Comparison of ENCODE assay signal across 33 cellular contexts in genomic region chr12:8840938-8841633, GRCh38. TPM values are rescaled to one million over a fixed set of nuclear protein-coding genes. Genes with fewer than 3 reads are reported as not detected.
"Had no signal": no experiment of that assay in that cellular context is flagged by ENCODE, and none has a peak within 500 bp of the region (broad histone marks: within the 10 kb centered on the region; RNA-seq: fewer than 3 reads in every experiment).

No MANE protein-coding gene starts in this region.

- H3K4me2 ChIP-seq: smooth muscle cell had no signal

- H3K4me3 ChIP-seq: left lung, lower lobe of right lung, right atrium auricular region, right lobe of liver, smooth muscle cell, tibial nerve, uterus had no signal

- H3K4me1 ChIP-seq: left lung, lower lobe of right lung, uterus had no signal

- DNase-seq: hypothalamus; immature natural killer cell; kidney; left colon; left lung; lower lobe of right lung; mammary epithelial cell; mesenchymal stem cell; naive thymus-derived CD8-positive, alpha-beta T cell; occipital lobe; right lobe of liver; stimulated activated CD4-positive, alpha-beta T cell treated with anti-CD3 and anti-CD28 coated beads, Interleukin-1b, Interleukin-23, amount 100 ng/mL, for 48 hours; stimulated activated CD4-positive, alpha-beta T cell treated with anti-CD3 and anti-CD28 coated beads, Interleukin-2, amount 100 ng/mL, for 48 hours; stimulated activated CD4-positive, alpha-beta T cell treated with anti-CD3 and anti-CD28 coated beads, Interleukin-4, amount 100 ng/mL, for 4 hours; stimulated activated CD8-positive, alpha-beta memory T cell treated with anti-CD3 and anti-CD28 coated beads, Interleukin-4, amount 100 ng/mL, for 48 hours; stimulated activated naive CD4-positive, alpha-beta T cell treated with Interleukin-2 at 50 U/mL for 16 hours; stimulated activated naive CD8-positive, alpha-beta T cell treated with anti-CD3 and anti-CD28 coated beads, Interleukin-15, amount 100 ng/mL, for 72 hours; substantia nigra; uterus had no signal

- H3K4me3 Mint-ChIP-seq: immature natural killer cell; naive thymus-derived CD8-positive, alpha-beta T cell; nephron; neural crest cell; stimulated activated memory B cell treated with anti-CD40 and anti-IgM and Interleukin-4, amounts not matched to agents 10 μg/mL and 1 μg/mL and 100 μg/mL, for 72 hours; stimulated activated naive CD8-positive, alpha-beta T cell treated with anti-CD3 and anti-CD28 coated beads, Interleukin-15, amount 100 ng/mL, for 72 hours; type B pancreatic cell had no signal

- H3K27me3 ChIP-seq: right atrium auricular region, right lobe of liver, tibial nerve, uterus had no signal

- H3K4me1 Mint-ChIP-seq: immature natural killer cell; neural crest cell; stimulated activated naive CD8-positive, alpha-beta T cell treated with anti-CD3 and anti-CD28 coated beads, Interleukin-15, amount 100 ng/mL, for 72 hours had no signal

- H3K9me3 ChIP-seq: left lung, lower lobe of right lung, neutrophil, right atrium auricular region, right lobe of liver, tibial nerve, uterus had no signal

- H3K36me3 Mint-ChIP-seq: immature natural killer cell; naive thymus-derived CD8-positive, alpha-beta T cell; stimulated activated memory B cell treated with anti-CD40 and anti-IgM and Interleukin-4, amounts not matched to agents 10 μg/mL and 1 μg/mL and 100 μg/mL, for 72 hours had no signal

- H3K27ac ChIP-seq: left lung, lower lobe of right lung, neutrophil, right atrium auricular region, right lobe of liver, tibial nerve, uterus had no signal

- ATAC-seq: left colon; left lung; lower lobe of right lung; naive thymus-derived CD8-positive, alpha-beta T cell; right lobe of liver; stimulated activated memory B cell treated with anti-CD40 and anti-IgM and Interleukin-4, amounts not matched to agents 10 μg/mL and 1 μg/mL and 100 μg/mL, for 72 hours; stimulated activated naive CD8-positive, alpha-beta T cell treated with anti-CD3 and anti-CD28 coated beads, Interleukin-15, amount 100 ng/mL, for 72 hours had no signal

- H3K9me3 Mint-ChIP-seq: naive thymus-derived CD8-positive, alpha-beta T cell; nephron; neural crest cell; stimulated activated memory B cell treated with anti-CD40 and anti-IgM and Interleukin-4, amounts not matched to agents 10 μg/mL and 1 μg/mL and 100 μg/mL, for 72 hours; stimulated activated naive CD8-positive, alpha-beta T cell treated with anti-CD3 and anti-CD28 coated beads, Interleukin-15, amount 100 ng/mL, for 72 hours; type B pancreatic cell had no signal

- H3K27ac Mint-ChIP-seq: nephron; progenitor cell of endocrine pancreas; stimulated activated memory B cell treated with anti-CD40 and anti-IgM and Interleukin-4, amounts not matched to agents 10 μg/mL and 1 μg/mL and 100 μg/mL, for 72 hours; type B pancreatic cell had no signal

- H3K36me3 ChIP-seq: left lung, lower lobe of right lung, neutrophil, right atrium auricular region, right lobe of liver, tibial nerve, uterus had no signal

- FAIRE-seq: islet of Langerhans, kidney had no signal

RNA-seq across cellular contexts. Expression of gene A2ML1, which starts 18.7 kb away (rescaled TPM):
- total RNA-seq: kidney; left colon; left lung; lower lobe of right lung; naive thymus-derived CD8-positive, alpha-beta T cell; neural crest cell; osteocyte; pulmonary artery endothelial cell; renal cortical epithelial cell; skeletal muscle tissue had no signal
- polyA plus RNA-seq: immature natural killer cell; naive thymus-derived CD8-positive, alpha-beta T cell had no signal
